ENCODE assay signal across 8 cellular contexts in the genomic region with DNA sequence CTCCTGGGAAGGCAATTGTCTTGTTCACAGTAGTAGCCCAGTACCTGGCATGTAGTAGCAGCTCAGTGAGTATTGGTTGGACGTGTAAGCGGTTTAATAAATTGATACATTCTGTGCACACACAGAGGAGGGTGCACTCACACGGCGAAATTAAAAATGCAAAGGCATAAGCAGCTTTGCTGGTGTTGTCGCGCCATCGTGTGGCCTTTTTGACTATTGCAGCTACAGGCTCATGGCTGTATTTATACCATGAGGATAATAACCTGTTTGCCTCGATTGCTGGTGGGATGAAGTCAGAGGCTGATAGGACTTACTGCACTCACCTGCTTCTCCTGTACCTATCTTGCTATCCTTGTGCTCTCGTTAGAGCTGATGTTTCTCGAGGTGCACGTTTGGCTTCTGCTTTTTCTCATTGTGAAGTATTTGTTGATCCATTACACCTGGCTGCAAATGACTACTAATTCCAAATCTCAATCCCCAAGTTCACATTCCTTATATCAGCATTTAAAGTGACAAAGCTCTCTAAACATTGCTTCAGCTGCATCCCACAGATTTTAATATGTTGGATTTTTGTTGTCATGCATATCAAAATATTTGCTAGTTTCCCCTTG.
DNase-seq lines count a peak whose midpoint lies in the region; ATAC-seq and TF ChIP-seq lines count a peak whose summit lies in the region.

No MANE protein-coding gene starts in this region.

- H4K8ac ChIP-seq in mesendoderm (ENCODE audit: low read depth, low read length), result no peak overlapping the region

- H4K5ac ChIP-seq in mesendoderm (ENCODE audit: low read length), result no peak overlapping the region

- no peak overlapping the region for H2BK120ac ChIP-seq in mesendoderm (ENCODE audit: low read depth, low read length)

- H3K27me3 ChIP-seq in effector memory CD4-positive, alpha-beta T cell (replicated peaks; ENCODE audit: control insufficient read depth, insufficient read depth, low read length, poor library complexity, severe bottlenecking), result peaks cover 3% of the 10 kb centered on the region
- H3K27me3 ChIP-seq in mesendoderm (ENCODE audit: insufficient read depth, low read length, poor library complexity), result no peaks in the 10 kb centered on the region

- peak; percentile 93 for TF ChIP-seq CTCF in AG10803 (conservative IDR thresholded peaks at IDR 0.05; ENCODE audit: low read length)

- no peak overlapping the region for H3K4me3 ChIP-seq in AG10803 (ENCODE audit: low read length)
- no peak overlapping the region for H3K4me3 ChIP-seq in effector memory CD4-positive, alpha-beta T cell (ENCODE audit: insufficient read depth, low read depth, low read length, poor library complexity, severe bottlenecking)
- H3K4me3 ChIP-seq in mesendoderm (ENCODE audit: low read length), result no peak overlapping the region

- no peaks in the 10 kb centered on the region for H3K79me1 ChIP-seq in mesendoderm (ENCODE audit: low read length)

- peaks cover 5% of the 10 kb centered on the region for H3K9me3 ChIP-seq in effector memory CD4-positive, alpha-beta T cell (ENCODE audit: control insufficient read depth, low read length)

- ATAC-seq in GM18867 (IDR thresholded peaks at IDR 0.05; ENCODE audit: unreplicated experiment), result peak; percentile 69
- peak; percentile 87 for ATAC-seq in HG03342 (IDR thresholded peaks at IDR 0.05; ENCODE audit: unreplicated experiment)

- H3K4me2 ChIP-seq in mesendoderm (ENCODE audit: low read length), result no peak overlapping the region

- H2BK5ac ChIP-seq in mesendoderm (ENCODE audit: low read length), result no peak overlapping the region

- no peaks in the 10 kb centered on the region for H3K4me1 ChIP-seq in effector memory CD4-positive, alpha-beta T cell (ENCODE audit: control insufficient read depth, insufficient read depth, low read length, poor library complexity, severe bottlenecking)
- no peaks in the 10 kb centered on the region for H3K4me1 ChIP-seq in mesendoderm (ENCODE audit: control insufficient read depth, low read depth, low read length)

- no peaks in the 10 kb centered on the region for H3K79me2 ChIP-seq in mesendoderm (ENCODE audit: control insufficient read depth, insufficient read depth, low read length)

- H3K36me3 ChIP-seq in effector memory CD4-positive, alpha-beta T cell (ENCODE audit: control insufficient read depth, insufficient read depth, low read length), result no peaks in the 10 kb centered on the region
- no peaks in the 10 kb centered on the region for H3K36me3 ChIP-seq in mesendoderm (ENCODE audit: control insufficient read depth, insufficient read depth, low read length)

- no peak overlapping the region for H2AK5ac ChIP-seq in mesendoderm (ENCODE audit: low read length)

- no CpG with 5 or more reads among the region's 11 CpGs for WGBS in mesendoderm (ENCODE audit: extremely low coverage, insufficient coverage, low lambda C conversion rate)

- no peak overlapping the region for H3K27ac ChIP-seq in effector memory CD4-positive, alpha-beta T cell (ENCODE audit: insufficient read depth, low read length, poor library complexity, severe bottlenecking)
- H3K27ac ChIP-seq in mesendoderm (ENCODE audit: low read depth, low read length), result no peak overlapping the region

- H3K4ac ChIP-seq in mesendoderm (ENCODE audit: low read depth, low read length), result no peak overlapping the region

- DNase-seq in AG10803 (ENCODE audit: low read depth) (peak; percentile 61), NCI-H526 (lab: John Stamatoyannopoulos, UW) (peak; percentile 35 to 74), mesendoderm (peak; percentile 69)
- peak; percentile 69 for DNase-seq in activated CD4-positive, alpha-beta T cell treated with anti-CD3 and anti-CD28 coated beads, Interleukin-2, amount 50 U/mL, for 1 hour
- peak in 2 of 3 donors; percentile 9 to 45 for DNase-seq in effector memory CD4-positive, alpha-beta T cell
- peak; percentile 15 to 45 for DNase-seq in stimulated activated CD8-positive, alpha-beta memory T cell treated with anti-CD3 and anti-CD28 coated beads, Interleukin-7, amount 100 ng/mL, for 48 hours (ENCODE audit: extremely low read depth in 1 of 2, low read depth in 1 of 2)

- no peak overlapping the region for H2BK15ac ChIP-seq in mesendoderm (replicated peaks; ENCODE audit: low read depth)

- no peak overlapping the region for H3K56ac ChIP-seq in mesendoderm (ENCODE audit: low read length)

- H3K9ac ChIP-seq in mesendoderm (ENCODE audit: low read length), result no peak overlapping the region

- H3K18ac ChIP-seq in mesendoderm (ENCODE audit: low read length), result no peak overlapping the region

- no peak overlapping the region for H3K23ac ChIP-seq in mesendoderm (ENCODE audit: low read length)
